In genomic region chr14:98018626-98019025, GRCh38 we compare ENCODE assay signal across 22 cellular contexts.
DNase-seq lines count a peak whose midpoint lies in the region; ATAC-seq and TF ChIP-seq lines count a peak whose summit lies in the region.
"Had no signal": no experiment of that assay in that cellular context is flagged by ENCODE, and none has a peak within 500 bp of the region (broad histone marks: within the 10 kb centered on the region; RNA-seq: fewer than 3 reads in every experiment).

No MANE protein-coding gene starts in this region.

- no peak overlapping the region for H3K27ac Mint-ChIP-seq in activated CD4-positive, alpha-beta memory T cell treated with anti-CD3 and anti-CD28 coated beads, Interleukin-2, amount 10 ng/mL, durations not matched to agents 7 days and 5 days
- H3K27ac Mint-ChIP-seq in naive thymus-derived CD4-positive, alpha-beta T cell, result peak overlapping the region in 8 of 9 donors; percentile 36 to 91 (median 79)
- H3K27ac Mint-ChIP-seq: brain had no signal

- H3K79me2 ChIP-seq in hepatocyte, result no peaks in the 10 kb centered on the region

- peaks cover 23% of the 10 kb centered on the region for H3K4me1 Mint-ChIP-seq in activated CD4-positive, alpha-beta memory T cell treated with anti-CD3 and anti-CD28 coated beads, Interleukin-2, amount 10 ng/mL, durations not matched to agents 7 days and 5 days
- peaks cover 30 to 81% (median 73%) of the 10 kb centered on the region in 7 donors for H3K4me1 Mint-ChIP-seq in naive thymus-derived CD4-positive, alpha-beta T cell

- CTCF ChIA-PET in activated CD4-positive, alpha-beta memory T cell treated with anti-CD3 and anti-CD28 coated beads, Interleukin-2, amount 10 ng/mL, durations not matched to agents 7 days and 5 days (lab: Charles Lee), result no interaction called here
- CTCF ChIA-PET in naive thymus-derived CD4-positive, alpha-beta T cell (lab: Charles Lee), result interaction anchor here (1.0 to 1.6 kb wide), 2 partner anchors 842 to 1248 kb away, joined by 3 read pairs; no protein-coding TSS in a partner anchor

- POLR2A ChIA-PET in activated CD4-positive, alpha-beta memory T cell treated with anti-CD3 and anti-CD28 coated beads, Interleukin-2, amount 10 ng/mL, durations not matched to agents 7 days and 5 days (lab: Charles Lee), result no interaction called here
- POLR2A ChIA-PET in naive thymus-derived CD4-positive, alpha-beta T cell (lab: Charles Lee), result interaction anchor here (0.6 to 4.6 kb wide), 9 partner anchors 11 to 333 kb away, joined by 3 to 21 read pairs (median 5); no protein-coding TSS in a partner anchor

- peak; percentile 23 for DNase-seq in activated effector memory CD4-positive, alpha-beta T cell treated with Interleukin-2 at 50 U/mL for 16 hours
- no peak for DNase-seq in activated effector memory CD4-positive, alpha-beta T cell treated with anti-CD3 and anti-CD28 coated beads, Interleukin-2, amount 50 U/mL, for 16 hours
- peak; percentile 91 for DNase-seq in Jurkat, Clone E6-1 (ENCODE audit: low read depth, low spot score)
- peak; percentile 33 for DNase-seq in activated CD4-positive, alpha-beta memory T cell treated with anti-CD3 and anti-CD28 coated beads, Interleukin-2, amount 10 ng/mL, durations not matched to agents 7 days and 5 days
- peak in 7 of 9 donors; percentile 62 to 81 (median 74) for DNase-seq in naive thymus-derived CD4-positive, alpha-beta T cell
- DNase-seq in HPDE6-E6E7 (ENCODE audit: extremely low spot score) (no peak), hepatocyte (ENCODE audit: low spot score) (no peak), SIG-M5 (lab: John Stamatoyannopoulos, UW) (no peak)
- DNase-seq: activated CD8-positive, alpha-beta memory T cell treated with anti-CD3 and anti-CD28 coated beads for 24 hours; activated T-cell treated with anti-CD3 and anti-CD28 coated beads, Interleukin-2, amount 50 U/mL, for 4 hours; foreskin fibroblast; H7; heart left ventricle; left cardiac atrium; NCI-H1092; NCI-H187 treated with DMSO at 0.1 percent for 48 hours; NCI-H69; uterus; WERI-Rb-1 had no signal

- peaks cover 0 to 70% of the 10 kb centered on the region in 2 donors for H3K4me1 ChIP-seq in naive thymus-derived CD4-positive, alpha-beta T cell (ENCODE audit: control insufficient read depth in 2 of 2, insufficient read depth in 2 of 2, low read length in 2 of 2)
- no peaks in the 10 kb centered on the region for H3K4me1 ChIP-seq in hepatocyte (ENCODE audit: insufficient read depth)
- H3K4me1 ChIP-seq: heart left ventricle, prostate gland, uterus had no signal

- no peak for TF ChIP-seq CTCF in hepatocyte (IDR thresholded peaks at IDR 0.05; ENCODE audit: poor library complexity)

- no peak overlapping the region for H3K27ac ChIP-seq in naive thymus-derived CD4-positive, alpha-beta T cell (ENCODE audit: low read depth, low read length)
- H3K27ac ChIP-seq in hepatocyte, result no peak overlapping the region
- H3K27ac ChIP-seq: heart left ventricle, prostate gland, uterus, WERI-Rb-1 had no signal

- no peaks in the 10 kb centered on the region for H3K9me2 ChIP-seq in hepatocyte (replicated peaks; ENCODE audit: insufficient read depth)

- no peaks in the 10 kb centered on the region for H3K27me3 Mint-ChIP-seq in activated CD4-positive, alpha-beta memory T cell treated with anti-CD3 and anti-CD28 coated beads, Interleukin-2, amount 10 ng/mL, durations not matched to agents 7 days and 5 days
- H3K27me3 Mint-ChIP-seq in naive thymus-derived CD4-positive, alpha-beta T cell, result no peaks in the 10 kb centered on the region

- H3K9me3 Mint-ChIP-seq in activated CD4-positive, alpha-beta memory T cell treated with anti-CD3 and anti-CD28 coated beads, Interleukin-2, amount 10 ng/mL, durations not matched to agents 7 days and 5 days, result no peaks in the 10 kb centered on the region
- peaks cover 0 to 2% (median 0%) of the 10 kb centered on the region in 11 donors for H3K9me3 Mint-ChIP-seq in naive thymus-derived CD4-positive, alpha-beta T cell
- H3K9me3 Mint-ChIP-seq: activated T-cell treated with anti-CD3 and anti-CD28 coated beads, Interleukin-2, amount 50 U/mL, for 4 hours; brain had no signal

- H3K36me3 ChIP-seq in naive thymus-derived CD4-positive, alpha-beta T cell (ENCODE audit: control insufficient read depth in 2 of 3, insufficient read depth in 3 of 3, low read length in 3 of 3), result no peaks in the 10 kb centered on the region
- H3K36me3 ChIP-seq in hepatocyte (replicated peaks; ENCODE audit: insufficient read depth, low read depth), result no peaks in the 10 kb centered on the region
- H3K36me3 ChIP-seq: heart left ventricle, prostate gland, uterus, WERI-Rb-1 had no signal

- no peaks in the 10 kb centered on the region for H3K9me3 ChIP-seq in naive thymus-derived CD4-positive, alpha-beta T cell (ENCODE audit: control insufficient read depth in 2 of 3, low read length in 3 of 3)
- no peaks in the 10 kb centered on the region for H3K9me3 ChIP-seq in hepatocyte (ENCODE audit: low read depth)
- H3K9me3 ChIP-seq: heart left ventricle, prostate gland, uterus had no signal

- H3K36me3 Mint-ChIP-seq in activated CD4-positive, alpha-beta memory T cell treated with anti-CD3 and anti-CD28 coated beads, Interleukin-2, amount 10 ng/mL, durations not matched to agents 7 days and 5 days (ENCODE audit: low read depth), result no peaks in the 10 kb centered on the region
- no peaks in the 10 kb centered on the region for H3K36me3 Mint-ChIP-seq in naive thymus-derived CD4-positive, alpha-beta T cell
- H3K36me3 Mint-ChIP-seq: brain had no signal

- H2AFZ ChIP-seq in hepatocyte, result no peak overlapping the region

- H3K4me2 ChIP-seq in hepatocyte, result no peak overlapping the region

- H3K4me3 Mint-ChIP-seq in activated CD4-positive, alpha-beta memory T cell treated with anti-CD3 and anti-CD28 coated beads, Interleukin-2, amount 10 ng/mL, durations not matched to agents 7 days and 5 days, result no peak overlapping the region
- H3K4me3 Mint-ChIP-seq in naive thymus-derived CD4-positive, alpha-beta T cell, result peak overlapping the region in 8 of 10 donors; percentile 9 to 65 (median 54)
- H3K4me3 Mint-ChIP-seq: activated T-cell treated with anti-CD3 and anti-CD28 coated beads, Interleukin-2, amount 50 U/mL, for 4 hours; brain had no signal

- no peaks in the 10 kb centered on the region for H3K27me3 ChIP-seq in naive thymus-derived CD4-positive, alpha-beta T cell (ENCODE audit: control insufficient read depth in 2 of 2, insufficient read depth in 2 of 2, low read length in 2 of 2)
- H3K27me3 ChIP-seq in hepatocyte, result peaks cover 8% of the 10 kb centered on the region
- H3K27me3 ChIP-seq: uterus had no signal

- 70% methylated on average over 2 of the region's 2 CpGs for WGBS in hepatocyte (ENCODE audit: low lambda C conversion rate, missing lambda C conversion rate)

- H3K4me3 ChIP-seq in Jurkat, Clone E6-1 (ENCODE audit: low read length), result no peak overlapping the region
- no peak overlapping the region for H3K4me3 ChIP-seq in naive thymus-derived CD4-positive, alpha-beta T cell (ENCODE audit: low read length)
- H3K4me3 ChIP-seq in hepatocyte, result no peak overlapping the region
- H3K4me3 ChIP-seq: GM12878, heart left ventricle, prostate gland, uterus had no signal

- ATAC-seq in naive thymus-derived CD4-positive, alpha-beta T cell, result peak; percentile 75
- ATAC-seq: GM12878, heart left ventricle, left cardiac atrium had no signal

- intact Hi-C loops in naive thymus-derived CD4-positive, alpha-beta T cell (cut with micrococcal nuclease), result loop anchor here in 1 of 2 donors (1.0 to 5.0 kb wide), 4 partner anchors 10 to 84 kb away; no protein-coding TSS in a partner anchor

- H4K20me1 ChIP-seq in hepatocyte (ENCODE audit: insufficient read depth, poor library complexity, severe bottlenecking), result no peaks in the 10 kb centered on the region

Comparison
In these comparisons a context has a peak if more than half of its experiments do, and no peak if none do; other contexts are left out.
1. DNase-seq: peak in activated effector memory CD4-positive, alpha-beta T cell treated with Interleukin-2 at 50 U/mL for 16 hours (single experiment), Jurkat, Clone E6-1 (single experiment), activated CD4-positive, alpha-beta memory T cell treated with anti-CD3 and anti-CD28 coated beads, Interleukin-2, amount 10 ng/mL, durations not matched to agents 7 days and 5 days (single experiment) and naive thymus-derived CD4-positive, alpha-beta T cell (7 of 9); none in activated effector memory CD4-positive, alpha-beta T cell treated with anti-CD3 and anti-CD28 coated beads, Interleukin-2, amount 50 U/mL, for 16 hours (single experiment), HPDE6-E6E7 (single experiment), hepatocyte (single experiment) and SIG-M5 (single experiment).